ENCODE assay signal across 28 cellular contexts in the genomic region with DNA sequence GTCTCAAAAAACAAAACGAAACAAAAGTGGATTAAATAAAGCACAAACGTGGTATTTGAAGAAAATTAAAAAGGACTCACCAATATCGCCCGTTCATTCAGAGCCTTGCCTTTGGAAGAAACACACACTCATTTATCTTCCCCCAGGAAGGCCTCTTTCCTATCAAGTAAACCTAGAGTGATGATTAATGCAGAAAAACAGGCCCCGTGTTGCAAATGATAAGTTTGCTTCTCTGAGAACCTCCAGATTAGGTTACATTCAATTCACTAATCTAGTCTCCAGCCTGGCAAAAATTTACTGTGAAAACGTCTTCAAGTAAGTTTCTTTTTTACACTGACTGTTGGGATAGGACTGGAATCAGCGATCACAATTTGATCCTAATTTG.
DNase-seq lines count a peak whose midpoint lies in the region; ATAC-seq, FAIRE-seq and TF ChIP-seq lines count a peak whose summit lies in the region.
"Had no signal": no experiment of that assay in that cellular context is flagged by ENCODE, and none has a peak within 500 bp of the region (broad histone marks: within the 10 kb centered on the region; RNA-seq: fewer than 3 reads in every experiment).

No MANE protein-coding gene starts in this region.

- intact Hi-C loops in pancreas (cut with DNase I): no loop called here

- H3K4me3 Mint-ChIP-seq in T-helper 17 cell (no peak overlapping the region), endodermal cell (no peak overlapping the region)
- H3K4me3 Mint-ChIP-seq: IgD-negative memory B cell; T-helper 1 cell treated with Interleukin-12 subunit alpha and Interleukin-12 subunit beta and Interleukin-4 antibody, amounts not matched to agents 30 μg/mL and 1 μg/mL, for 36 hours; WTC11 had no signal

- no peaks in the 10 kb centered on the region for H3K79me2 ChIP-seq in smooth muscle cell (ENCODE audit: low read depth)

- H3K9me3 ChIP-seq in T-helper 17 cell (ENCODE audit: control insufficient read depth, low read length, poor library complexity, severe bottlenecking) (no peaks in the 10 kb centered on the region), endodermal cell (ENCODE audit: control insufficient read depth, low read length) (peaks cover 30% of the 10 kb centered on the region), smooth muscle cell (replicated peaks; ENCODE audit: low read depth) (no peaks in the 10 kb centered on the region), pancreas (no peaks in the 10 kb centered on the region)
- H3K9me3 ChIP-seq: testis had no signal

- no peak overlapping the region for H3K27ac ChIP-seq in endodermal cell (ENCODE audit: low read depth, low read length)
- no peak overlapping the region for H3K27ac ChIP-seq in smooth muscle cell (ENCODE audit: low read depth)
- no peak overlapping the region for H3K27ac ChIP-seq in pancreas
- H3K27ac ChIP-seq: body of pancreas, gastroesophageal sphincter, left lung, right atrium auricular region, testis had no signal

- H3K36me3 Mint-ChIP-seq in T-helper 17 cell (ENCODE audit: low read depth): peaks cover 2% of the 10 kb centered on the region
- peaks cover 3% of the 10 kb centered on the region for H3K36me3 Mint-ChIP-seq in endodermal cell (ENCODE audit: low read depth)
- H3K36me3 Mint-ChIP-seq: IgD-negative memory B cell had no signal

- H3K9me3 Mint-ChIP-seq in endodermal cell: peaks cover 17% of the 10 kb centered on the region

- no peaks in the 10 kb centered on the region for H3K36me3 ChIP-seq in endodermal cell (ENCODE audit: control insufficient read depth, insufficient read depth, low read length)
- no peaks in the 10 kb centered on the region for H3K36me3 ChIP-seq in smooth muscle cell (ENCODE audit: low read depth)
- H3K36me3 ChIP-seq in pancreas: no peaks in the 10 kb centered on the region
- H3K36me3 ChIP-seq: gastroesophageal sphincter, left lung, right atrium auricular region had no signal

- peak overlapping the region; percentile 27 for H3K4me2 ChIP-seq in smooth muscle cell

- DNase-seq in LHCN-M2 (ENCODE audit: low read depth) (peak; percentile 50), T-helper 17 cell (no peak), endodermal cell (no peak), smooth muscle cell (lab: John Stamatoyannopoulos, UW; ENCODE audit: unreplicated experiment) (no peak), pancreas (no peak), HCEC 1CT (no peak)
- DNase-seq: body of pancreas; effector CD4-positive, alpha-beta T cell; EL; hippocampal formation; MM.1S; naive thymus-derived CD8-positive, alpha-beta T cell; NCI-H1417; NCI-H446 treated with DMSO at 0.1 percent for 48 hours; NK-92 treated with Interleukin-12 subunit alpha and Interleukin-12 subunit beta, amount 100 ng/mL, for 24 hours; occipital lobe; RPMI8226; stimulated activated CD4-positive, alpha-beta T cell treated with anti-CD3 and anti-CD28 coated beads, Interleukin-4, amount 100 ng/mL, for 24 hours; testis had no signal

- H3K4me1 ChIP-seq in endodermal cell (ENCODE audit: control insufficient read depth, insufficient read depth, low read length): peaks cover 6% of the 10 kb centered on the region
- peaks cover 16% of the 10 kb centered on the region for H3K4me1 ChIP-seq in smooth muscle cell (ENCODE audit: low read depth)
- H3K4me1 ChIP-seq in pancreas: peaks cover 0 to 5% (median 0%) of the 10 kb centered on the region in 3 donors

- H3F3A ChIP-seq in smooth muscle cell (ENCODE audit: low read depth): no peaks in the 10 kb centered on the region

- H2AFZ ChIP-seq in smooth muscle cell (ENCODE audit: low read depth): peak overlapping the region; percentile 58

- TF ChIP-seq CTCF in endodermal cell (conservative IDR thresholded peaks at IDR 0.05) (no peak), smooth muscle cell (IDR thresholded peaks at IDR 0.05; ENCODE audit: borderline replicate concordance, insufficient read depth, poor library complexity, severe bottlenecking) (no peak), pancreas (IDR thresholded peaks at IDR 0.05) (no peak)

- no peak overlapping the region for H3K9ac ChIP-seq in endodermal cell (ENCODE audit: extremely low read depth, low read length, poor library complexity, severe bottlenecking)
- no peak overlapping the region for H3K9ac ChIP-seq in smooth muscle cell (ENCODE audit: low read depth)

- no peaks in the 10 kb centered on the region for H4K20me1 ChIP-seq in smooth muscle cell (ENCODE audit: low read depth)

- WGBS in endodermal cell (ENCODE audit: insufficient coverage in 1 of 2, insufficient read length in 1 of 2), 2 experiments: 82 to 89% methylated on average over 5 to 7 of the region's 7 CpGs
- WGBS in smooth muscle cell (ENCODE audit: low lambda C conversion rate): 43% methylated on average over 7 of the region's 7 CpGs
- 56 to 61% methylated on average over 7 of the region's 7 CpGs for WGBS in pancreas, 2 donors

- H3K4me1 Mint-ChIP-seq in T-helper 17 cell (peaks cover 8% of the 10 kb centered on the region), endodermal cell (peaks cover 47% of the 10 kb centered on the region)

- peaks cover 11% of the 10 kb centered on the region for H3K27me3 Mint-ChIP-seq in T-helper 17 cell
- H3K27me3 Mint-ChIP-seq in endodermal cell (ENCODE audit: insufficient read depth): no peaks in the 10 kb centered on the region
- H3K27me3 Mint-ChIP-seq: IgD-negative memory B cell; naive thymus-derived CD8-positive, alpha-beta T cell had no signal

- FAIRE-seq in pancreas (lab: Jason Lieb, UNC): no peak
- FAIRE-seq: GM19239 had no signal

- H3K27ac Mint-ChIP-seq in T-helper 17 cell (peak overlapping the region; percentile 51), endodermal cell (no peak overlapping the region)
- H3K27ac Mint-ChIP-seq: IgD-negative memory B cell; T-helper 1 cell treated with Interleukin-12 subunit alpha and Interleukin-12 subunit beta and Interleukin-4 antibody, amounts not matched to agents 30 μg/mL and 1 μg/mL, for 36 hours; WTC11 had no signal

- ATAC-seq in T-helper 17 cell (no peak), pancreas (no peak), GM19023 (IDR thresholded peaks at IDR 0.05; ENCODE audit: unreplicated experiment) (no peak)
- ATAC-seq: body of pancreas, esophagus mucosa, gastroesophageal sphincter, left lung had no signal

- H3K27me3 ChIP-seq in endodermal cell (ENCODE audit: control insufficient read depth, insufficient read depth, low read length, poor library complexity, severe bottlenecking) (no peaks in the 10 kb centered on the region), smooth muscle cell (ENCODE audit: low read depth) (no peaks in the 10 kb centered on the region), pancreas (no peaks in the 10 kb centered on the region)
- H3K27me3 ChIP-seq: body of pancreas, gastroesophageal sphincter, left lung, right atrium auricular region, testis had no signal

- peak overlapping the region; percentile 4 for H3K4me3 ChIP-seq in endodermal cell (ENCODE audit: low read length)
- H3K4me3 ChIP-seq in smooth muscle cell: no peak overlapping the region
- no peak overlapping the region for H3K4me3 ChIP-seq in pancreas
- H3K4me3 ChIP-seq: body of pancreas, gastroesophageal sphincter, left lung, right atrium auricular region had no signal
